In the genomic region with DNA sequence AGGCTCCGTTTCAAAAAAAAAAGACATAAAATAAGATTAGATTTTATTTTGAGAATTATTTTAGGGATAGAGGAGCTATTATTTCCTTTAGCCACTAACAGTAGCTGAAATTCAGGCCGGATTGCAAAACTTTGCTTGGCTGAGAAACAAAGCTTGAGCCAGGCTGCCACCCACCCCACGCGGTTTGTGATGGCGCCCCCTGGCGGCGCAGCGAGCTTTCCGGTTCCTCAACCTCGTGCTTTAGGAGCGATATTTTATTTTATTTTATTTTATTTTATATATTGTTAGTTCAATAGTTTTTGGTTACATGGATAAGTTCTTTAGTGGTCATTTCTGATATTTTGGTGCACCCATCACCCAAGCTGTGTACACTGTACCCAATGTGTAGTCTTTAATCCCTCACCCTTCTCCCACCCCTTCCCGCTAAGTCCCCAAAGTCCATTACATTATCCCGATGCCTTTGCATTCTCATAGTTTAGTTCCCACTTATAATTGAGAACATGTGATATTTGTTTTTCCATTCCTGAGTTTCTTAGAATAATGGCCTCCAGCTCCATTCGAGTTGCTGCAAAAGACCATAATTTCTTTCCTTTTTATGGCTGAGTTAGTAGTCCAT, we compare ENCODE assay signal across 1 cellular context.
TF ChIP-seq lines count a peak whose summit lies in the region.

No MANE protein-coding gene starts in this region.

TF ChIP-seq in SK-N-SH treated with all-trans-retinoic acid at 6 μM for 48 hours, 23 proteins besides CTCF, POLR2A, EP300 and RAD21 (continued from another document):
- TF ChIP-seq, protein P1, sequence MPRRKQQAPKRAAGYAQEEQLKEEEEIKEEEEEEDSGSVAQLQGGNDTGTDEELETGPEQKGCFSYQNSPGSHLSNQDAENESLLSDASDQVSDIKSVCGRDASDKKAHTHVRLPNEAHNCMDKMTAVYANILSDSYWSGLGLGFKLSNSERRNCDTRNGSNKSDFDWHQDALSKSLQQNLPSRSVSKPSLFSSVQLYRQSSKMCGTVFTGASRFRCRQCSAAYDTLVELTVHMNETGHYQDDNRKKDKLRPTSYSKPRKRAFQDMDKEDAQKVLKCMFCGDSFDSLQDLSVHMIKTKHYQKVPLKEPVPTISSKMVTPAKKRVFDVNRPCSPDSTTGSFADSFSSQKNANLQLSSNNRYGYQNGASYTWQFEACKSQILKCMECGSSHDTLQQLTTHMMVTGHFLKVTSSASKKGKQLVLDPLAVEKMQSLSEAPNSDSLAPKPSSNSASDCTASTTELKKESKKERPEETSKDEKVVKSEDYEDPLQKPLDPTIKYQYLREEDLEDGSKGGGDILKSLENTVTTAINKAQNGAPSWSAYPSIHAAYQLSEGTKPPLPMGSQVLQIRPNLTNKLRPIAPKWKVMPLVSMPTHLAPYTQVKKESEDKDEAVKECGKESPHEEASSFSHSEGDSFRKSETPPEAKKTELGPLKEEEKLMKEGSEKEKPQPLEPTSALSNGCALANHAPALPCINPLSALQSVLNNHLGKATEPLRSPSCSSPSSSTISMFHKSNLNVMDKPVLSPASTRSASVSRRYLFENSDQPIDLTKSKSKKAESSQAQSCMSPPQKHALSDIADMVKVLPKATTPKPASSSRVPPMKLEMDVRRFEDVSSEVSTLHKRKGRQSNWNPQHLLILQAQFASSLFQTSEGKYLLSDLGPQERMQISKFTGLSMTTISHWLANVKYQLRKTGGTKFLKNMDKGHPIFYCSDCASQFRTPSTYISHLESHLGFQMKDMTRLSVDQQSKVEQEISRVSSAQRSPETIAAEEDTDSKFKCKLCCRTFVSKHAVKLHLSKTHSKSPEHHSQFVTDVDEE (CRISPR knock-in tag; IDR thresholded peaks at IDR 0.05) = no peak
- TF ChIP-seq ARNTL (CRISPR knock-in tag; IDR thresholded peaks at IDR 0.05; ENCODE audit: borderline replicate concordance, low read depth) (no peak), RARB (CRISPR knock-in tag; IDR thresholded peaks at IDR 0.05) (no peak), ZFP30 (CRISPR knock-in tag; IDR thresholded peaks at IDR 0.05) (no peak), PPARA (CRISPR knock-in tag; IDR thresholded peaks at IDR 0.05; ENCODE audit: borderline replicate concordance) (no peak), TOX (CRISPR knock-in tag; IDR thresholded peaks at IDR 0.05; ENCODE audit: borderline replicate concordance) (no peak)
- TF ChIP-seq, protein P2, sequence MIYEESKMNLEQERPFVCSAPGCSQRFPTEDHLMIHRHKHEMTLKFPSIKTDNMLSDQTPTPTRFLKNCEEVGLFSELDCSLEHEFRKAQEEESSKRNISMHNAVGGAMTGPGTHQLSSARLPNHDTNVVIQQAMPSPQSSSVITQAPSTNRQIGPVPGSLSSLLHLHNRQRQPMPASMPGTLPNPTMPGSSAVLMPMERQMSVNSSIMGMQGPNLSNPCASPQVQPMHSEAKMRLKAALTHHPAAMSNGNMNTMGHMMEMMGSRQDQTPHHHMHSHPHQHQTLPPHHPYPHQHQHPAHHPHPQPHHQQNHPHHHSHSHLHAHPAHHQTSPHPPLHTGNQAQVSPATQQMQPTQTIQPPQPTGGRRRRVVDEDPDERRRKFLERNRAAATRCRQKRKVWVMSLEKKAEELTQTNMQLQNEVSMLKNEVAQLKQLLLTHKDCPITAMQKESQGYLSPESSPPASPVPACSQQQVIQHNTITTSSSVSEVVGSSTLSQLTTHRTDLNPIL (CRISPR knock-in tag; IDR thresholded peaks at IDR 0.05; ENCODE audit: low read depth) = no peak
